Comparison of ENCODE assay signal across 1 cellular context in the genomic region with DNA sequence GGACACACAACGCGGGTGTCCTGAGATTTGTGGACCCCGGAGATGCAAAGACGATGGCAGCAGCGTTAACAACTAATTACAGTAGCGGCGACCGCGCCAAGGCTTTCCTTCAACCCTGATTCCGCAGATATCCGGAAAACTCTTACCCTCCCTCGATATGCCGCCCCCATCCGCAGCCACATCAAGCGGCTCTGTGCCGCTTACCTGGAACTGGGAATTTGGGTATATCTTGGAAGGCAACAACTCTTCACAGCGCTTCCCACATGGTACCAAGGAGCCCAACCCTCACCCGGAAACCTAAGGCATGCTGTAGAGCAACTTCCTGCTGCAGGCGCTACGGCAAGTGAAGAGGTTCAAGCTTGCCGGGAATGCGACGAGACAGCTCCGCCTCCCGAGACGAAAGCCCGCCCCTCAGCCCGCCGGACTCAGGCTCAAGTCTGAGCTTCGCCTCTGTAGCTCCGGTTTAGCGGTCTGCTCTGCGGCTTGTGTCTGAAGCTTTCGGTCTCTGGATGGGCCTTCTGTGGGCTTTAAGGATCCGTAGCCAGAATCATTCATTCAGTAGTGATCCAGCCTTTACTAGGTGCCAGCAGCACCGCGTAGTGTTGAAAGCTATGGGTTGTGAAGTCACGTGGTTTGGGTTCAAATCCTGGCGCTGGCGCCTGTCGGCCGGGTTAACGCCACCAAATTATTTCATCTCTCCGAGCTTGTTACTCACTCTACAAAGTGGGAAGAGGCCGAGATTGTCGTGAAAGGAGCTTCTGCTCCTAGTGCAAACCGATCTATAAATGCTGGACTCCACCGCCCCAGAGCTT.
TF ChIP-seq lines count a peak whose summit lies in the region.

A gene with protein sequence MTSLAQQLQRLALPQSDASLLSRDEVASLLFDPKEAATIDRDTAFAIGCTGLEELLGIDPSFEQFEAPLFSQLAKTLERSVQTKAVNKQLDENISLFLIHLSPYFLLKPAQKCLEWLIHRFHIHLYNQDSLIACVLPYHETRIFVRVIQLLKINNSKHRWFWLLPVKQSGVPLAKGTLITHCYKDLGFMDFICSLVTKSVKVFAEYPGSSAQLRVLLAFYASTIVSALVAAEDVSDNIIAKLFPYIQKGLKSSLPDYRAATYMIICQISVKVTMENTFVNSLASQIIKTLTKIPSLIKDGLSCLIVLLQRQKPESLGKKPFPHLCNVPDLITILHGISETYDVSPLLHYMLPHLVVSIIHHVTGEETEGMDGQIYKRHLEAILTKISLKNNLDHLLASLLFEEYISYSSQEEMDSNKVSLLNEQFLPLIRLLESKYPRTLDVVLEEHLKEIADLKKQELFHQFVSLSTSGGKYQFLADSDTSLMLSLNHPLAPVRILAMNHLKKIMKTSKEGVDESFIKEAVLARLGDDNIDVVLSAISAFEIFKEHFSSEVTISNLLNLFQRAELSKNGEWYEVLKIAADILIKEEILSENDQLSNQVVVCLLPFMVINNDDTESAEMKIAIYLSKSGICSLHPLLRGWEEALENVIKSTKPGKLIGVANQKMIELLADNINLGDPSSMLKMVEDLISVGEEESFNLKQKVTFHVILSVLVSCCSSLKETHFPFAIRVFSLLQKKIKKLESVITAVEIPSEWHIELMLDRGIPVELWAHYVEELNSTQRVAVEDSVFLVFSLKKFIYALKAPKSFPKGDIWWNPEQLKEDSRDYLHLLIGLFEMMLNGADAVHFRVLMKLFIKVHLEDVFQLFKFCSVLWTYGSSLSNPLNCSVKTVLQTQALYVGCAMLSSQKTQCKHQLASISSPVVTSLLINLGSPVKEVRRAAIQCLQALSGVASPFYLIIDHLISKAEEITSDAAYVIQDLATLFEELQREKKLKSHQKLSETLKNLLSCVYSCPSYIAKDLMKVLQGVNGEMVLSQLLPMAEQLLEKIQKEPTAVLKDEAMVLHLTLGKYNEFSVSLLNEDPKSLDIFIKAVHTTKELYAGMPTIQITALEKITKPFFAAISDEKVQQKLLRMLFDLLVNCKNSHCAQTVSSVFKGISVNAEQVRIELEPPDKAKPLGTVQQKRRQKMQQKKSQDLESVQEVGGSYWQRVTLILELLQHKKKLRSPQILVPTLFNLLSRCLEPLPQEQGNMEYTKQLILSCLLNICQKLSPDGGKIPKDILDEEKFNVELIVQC (N-terminal part only) (minus strand): TSS at position 299 of the 812 bp plus-strand sequence. CDS start 421 bp downstream, outside the sequence.

TF ChIP-seq in HepG2, 621 proteins besides CTCF, POLR2A, EP300 and RAD21 (continued from another document and continues in another):
- TF ChIP-seq, protein P1, sequence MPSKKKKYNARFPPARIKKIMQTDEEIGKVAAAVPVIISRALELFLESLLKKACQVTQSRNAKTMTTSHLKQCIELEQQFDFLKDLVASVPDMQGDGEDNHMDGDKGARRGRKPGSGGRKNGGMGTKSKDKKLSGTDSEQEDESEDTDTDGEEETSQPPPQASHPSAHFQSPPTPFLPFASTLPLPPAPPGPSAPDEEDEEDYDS (CRISPR knock-in tag; IDR thresholded peaks at IDR 0.05): peak; percentile 75
- TF ChIP-seq KAT8 (CRISPR knock-in tag; IDR thresholded peaks at IDR 0.05): peak; percentile 98
- TF ChIP-seq AKAP8 (CRISPR knock-in tag; IDR thresholded peaks at IDR 0.05): no peak
- TF ChIP-seq, protein P2, sequence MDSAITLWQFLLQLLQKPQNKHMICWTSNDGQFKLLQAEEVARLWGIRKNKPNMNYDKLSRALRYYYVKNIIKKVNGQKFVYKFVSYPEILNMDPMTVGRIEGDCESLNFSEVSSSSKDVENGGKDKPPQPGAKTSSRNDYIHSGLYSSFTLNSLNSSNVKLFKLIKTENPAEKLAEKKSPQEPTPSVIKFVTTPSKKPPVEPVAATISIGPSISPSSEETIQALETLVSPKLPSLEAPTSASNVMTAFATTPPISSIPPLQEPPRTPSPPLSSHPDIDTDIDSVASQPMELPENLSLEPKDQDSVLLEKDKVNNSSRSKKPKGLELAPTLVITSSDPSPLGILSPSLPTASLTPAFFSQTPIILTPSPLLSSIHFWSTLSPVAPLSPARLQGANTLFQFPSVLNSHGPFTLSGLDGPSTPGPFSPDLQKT (CRISPR knock-in tag; IDR thresholded peaks at IDR 0.05; ENCODE audit: borderline replicate concordance): no peak
- TF ChIP-seq ZNF788 (CRISPR knock-in tag; IDR thresholded peaks at IDR 0.05; ENCODE audit: borderline replicate concordance): peak; percentile 73; the same call in 1 of the 2 replicates
- no peak for TF ChIP-seq JARID2 (CRISPR knock-in tag; IDR thresholded peaks at IDR 0.05; ENCODE audit: insufficient replicate concordance)
- TF ChIP-seq ZSCAN25 (CRISPR knock-in tag; IDR thresholded peaks at IDR 0.05): peak; percentile 47; the same call in 1 of the 2 replicates
- 0 out of 2 replicates have a peak, but pooled peaks have one; percentile 27 for TF ChIP-seq SIX4 (CRISPR knock-in tag; IDR thresholded peaks at IDR 0.05)
- TF ChIP-seq ZNF136 (CRISPR knock-in tag; IDR thresholded peaks at IDR 0.05; ENCODE audit: low read depth): 0 out of 2 replicates have a peak, but pooled peaks have one; percentile 65
- TF ChIP-seq TBX2 (CRISPR knock-in tag; IDR thresholded peaks at IDR 0.05; ENCODE audit: borderline replicate concordance): peak; percentile 67
- TF ChIP-seq ZNF816 (CRISPR knock-in tag; IDR thresholded peaks at IDR 0.05; ENCODE audit: borderline replicate concordance): no peak
- TF ChIP-seq MED13 (CRISPR knock-in tag; IDR thresholded peaks at IDR 0.05): 0 out of 2 replicates have a peak, but pooled peaks have one; percentile 41
- TF ChIP-seq, protein P3, sequence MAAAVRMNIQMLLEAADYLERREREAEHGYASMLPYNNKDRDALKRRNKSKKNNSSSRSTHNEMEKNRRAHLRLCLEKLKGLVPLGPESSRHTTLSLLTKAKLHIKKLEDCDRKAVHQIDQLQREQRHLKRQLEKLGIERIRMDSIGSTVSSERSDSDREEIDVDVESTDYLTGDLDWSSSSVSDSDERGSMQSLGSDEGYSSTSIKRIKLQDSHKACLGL (CRISPR knock-in tag; IDR thresholded peaks at IDR 0.05): peak; percentile 95; the same call in 1 of the 2 replicates
- 0 out of 2 replicates have a peak, but pooled peaks have one; percentile 45 for TF ChIP-seq CC2D1A (CRISPR knock-in tag; IDR thresholded peaks at IDR 0.05)
- TF ChIP-seq, protein P4, sequence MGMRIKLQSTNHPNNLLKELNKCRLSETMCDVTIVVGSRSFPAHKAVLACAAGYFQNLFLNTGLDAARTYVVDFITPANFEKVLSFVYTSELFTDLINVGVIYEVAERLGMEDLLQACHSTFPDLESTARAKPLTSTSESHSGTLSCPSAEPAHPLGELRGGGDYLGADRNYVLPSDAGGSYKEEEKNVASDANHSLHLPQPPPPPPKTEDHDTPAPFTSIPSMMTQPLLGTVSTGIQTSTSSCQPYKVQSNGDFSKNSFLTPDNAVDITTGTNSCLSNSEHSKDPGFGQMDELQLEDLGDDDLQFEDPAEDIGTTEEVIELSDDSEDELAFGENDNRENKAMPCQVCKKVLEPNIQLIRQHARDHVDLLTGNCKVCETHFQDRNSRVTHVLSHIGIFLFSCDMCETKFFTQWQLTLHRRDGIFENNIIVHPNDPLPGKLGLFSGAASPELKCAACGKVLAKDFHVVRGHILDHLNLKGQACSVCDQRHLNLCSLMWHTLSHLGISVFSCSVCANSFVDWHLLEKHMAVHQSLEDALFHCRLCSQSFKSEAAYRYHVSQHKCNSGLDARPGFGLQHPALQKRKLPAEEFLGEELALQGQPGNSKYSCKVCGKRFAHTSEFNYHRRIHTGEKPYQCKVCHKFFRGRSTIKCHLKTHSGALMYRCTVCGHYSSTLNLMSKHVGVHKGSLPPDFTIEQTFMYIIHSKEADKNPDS (CRISPR knock-in tag; IDR thresholded peaks at IDR 0.05): 0 out of 2 replicates have a peak, but pooled peaks have one; percentile 22
- TF ChIP-seq, protein P5, sequence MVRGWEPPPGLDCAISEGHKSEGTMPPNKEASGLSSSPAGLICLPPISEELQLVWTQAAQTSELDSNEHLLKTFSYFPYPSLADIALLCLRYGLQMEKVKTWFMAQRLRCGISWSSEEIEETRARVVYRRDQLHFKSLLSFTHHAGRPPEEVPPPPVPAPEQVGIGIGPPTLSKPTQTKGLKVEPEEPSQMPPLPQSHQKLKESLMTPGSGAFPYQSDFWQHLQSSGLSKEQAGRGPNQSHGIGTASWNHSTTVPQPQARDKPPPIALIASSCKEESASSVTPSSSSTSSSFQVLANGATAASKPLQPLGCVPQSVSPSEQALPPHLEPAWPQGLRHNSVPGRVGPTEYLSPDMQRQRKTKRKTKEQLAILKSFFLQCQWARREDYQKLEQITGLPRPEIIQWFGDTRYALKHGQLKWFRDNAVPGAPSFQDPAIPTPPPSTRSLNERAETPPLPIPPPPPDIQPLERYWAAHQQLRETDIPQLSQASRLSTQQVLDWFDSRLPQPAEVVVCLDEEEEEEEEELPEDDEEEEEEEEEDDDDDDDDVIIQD (CRISPR knock-in tag; IDR thresholded peaks at IDR 0.05; ENCODE audit: low read depth): peak; percentile 61; the same call in 1 of the 2 replicates
- TF ChIP-seq GLI4 (CRISPR knock-in tag; IDR thresholded peaks at IDR 0.05; ENCODE audit: borderline replicate concordance): peak; percentile 28; the same call in 1 of the 2 replicates
- peak; percentile 94 for TF ChIP-seq SP4 (CRISPR knock-in tag; IDR thresholded peaks at IDR 0.05)
- peak; percentile 12; the same call in 1 of the 2 replicates for TF ChIP-seq ZNF205 (CRISPR knock-in tag; IDR thresholded peaks at IDR 0.05)
- peak; percentile 3; the same call in 1 of the 2 replicates for TF ChIP-seq BHLHE40 (IDR thresholded peaks at IDR 0.05; ENCODE audit: low read length)
- TF ChIP-seq MIER3 (CRISPR knock-in tag; IDR thresholded peaks at IDR 0.05; ENCODE audit: borderline replicate concordance): peak; percentile 89
- TF ChIP-seq, protein P6, sequence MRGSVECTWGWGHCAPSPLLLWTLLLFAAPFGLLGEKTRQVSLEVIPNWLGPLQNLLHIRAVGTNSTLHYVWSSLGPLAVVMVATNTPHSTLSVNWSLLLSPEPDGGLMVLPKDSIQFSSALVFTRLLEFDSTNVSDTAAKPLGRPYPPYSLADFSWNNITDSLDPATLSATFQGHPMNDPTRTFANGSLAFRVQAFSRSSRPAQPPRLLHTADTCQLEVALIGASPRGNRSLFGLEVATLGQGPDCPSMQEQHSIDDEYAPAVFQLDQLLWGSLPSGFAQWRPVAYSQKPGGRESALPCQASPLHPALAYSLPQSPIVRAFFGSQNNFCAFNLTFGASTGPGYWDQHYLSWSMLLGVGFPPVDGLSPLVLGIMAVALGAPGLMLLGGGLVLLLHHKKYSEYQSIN (CRISPR knock-in tag; IDR thresholded peaks at IDR 0.05; ENCODE audit: borderline replicate concordance): no peak
- peak; percentile 95 for TF ChIP-seq SIN3A (IDR thresholded peaks at IDR 0.05; ENCODE audit: borderline replicate concordance, low read depth, low read length)
- peak; percentile 94 for TF ChIP-seq SMAD3 (CRISPR knock-in tag; IDR thresholded peaks at IDR 0.05)
- 0 out of 2 replicates have a peak, but pooled peaks have one; percentile 50 for TF ChIP-seq NRL (CRISPR knock-in tag; IDR thresholded peaks at IDR 0.05; ENCODE audit: borderline replicate concordance)
- TF ChIP-seq, protein P7, sequence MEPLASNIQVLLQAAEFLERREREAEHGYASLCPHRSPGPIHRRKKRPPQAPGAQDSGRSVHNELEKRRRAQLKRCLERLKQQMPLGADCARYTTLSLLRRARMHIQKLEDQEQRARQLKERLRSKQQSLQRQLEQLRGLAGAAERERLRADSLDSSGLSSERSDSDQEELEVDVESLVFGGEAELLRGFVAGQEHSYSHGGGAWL (CRISPR knock-in tag; IDR thresholded peaks at IDR 0.05): peak; percentile 85
- TF ChIP-seq KLF12 (CRISPR knock-in tag; IDR thresholded peaks at IDR 0.05; ENCODE audit: borderline replicate concordance): 0 out of 2 replicates have a peak, but pooled peaks have one; percentile 39
- TF ChIP-seq, protein P8, sequence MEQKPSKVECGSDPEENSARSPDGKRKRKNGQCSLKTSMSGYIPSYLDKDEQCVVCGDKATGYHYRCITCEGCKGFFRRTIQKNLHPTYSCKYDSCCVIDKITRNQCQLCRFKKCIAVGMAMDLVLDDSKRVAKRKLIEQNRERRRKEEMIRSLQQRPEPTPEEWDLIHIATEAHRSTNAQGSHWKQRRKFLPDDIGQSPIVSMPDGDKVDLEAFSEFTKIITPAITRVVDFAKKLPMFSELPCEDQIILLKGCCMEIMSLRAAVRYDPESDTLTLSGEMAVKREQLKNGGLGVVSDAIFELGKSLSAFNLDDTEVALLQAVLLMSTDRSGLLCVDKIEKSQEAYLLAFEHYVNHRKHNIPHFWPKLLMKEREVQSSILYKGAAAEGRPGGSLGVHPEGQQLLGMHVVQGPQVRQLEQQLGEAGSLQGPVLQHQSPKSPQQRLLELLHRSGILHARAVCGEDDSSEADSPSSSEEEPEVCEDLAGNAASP (CRISPR knock-in tag; IDR thresholded peaks at IDR 0.05; ENCODE audit: borderline replicate concordance): peak; percentile 58; the same call in 1 of the 2 replicates
- TF ChIP-seq XRCC5 (optimal IDR thresholded peaks at IDR 0.05; ENCODE audit: low read length): peak; percentile 52
- peak; percentile 91 for TF ChIP-seq ZNF343 (CRISPR knock-in tag; IDR thresholded peaks at IDR 0.05)
- TF ChIP-seq, protein P9, sequence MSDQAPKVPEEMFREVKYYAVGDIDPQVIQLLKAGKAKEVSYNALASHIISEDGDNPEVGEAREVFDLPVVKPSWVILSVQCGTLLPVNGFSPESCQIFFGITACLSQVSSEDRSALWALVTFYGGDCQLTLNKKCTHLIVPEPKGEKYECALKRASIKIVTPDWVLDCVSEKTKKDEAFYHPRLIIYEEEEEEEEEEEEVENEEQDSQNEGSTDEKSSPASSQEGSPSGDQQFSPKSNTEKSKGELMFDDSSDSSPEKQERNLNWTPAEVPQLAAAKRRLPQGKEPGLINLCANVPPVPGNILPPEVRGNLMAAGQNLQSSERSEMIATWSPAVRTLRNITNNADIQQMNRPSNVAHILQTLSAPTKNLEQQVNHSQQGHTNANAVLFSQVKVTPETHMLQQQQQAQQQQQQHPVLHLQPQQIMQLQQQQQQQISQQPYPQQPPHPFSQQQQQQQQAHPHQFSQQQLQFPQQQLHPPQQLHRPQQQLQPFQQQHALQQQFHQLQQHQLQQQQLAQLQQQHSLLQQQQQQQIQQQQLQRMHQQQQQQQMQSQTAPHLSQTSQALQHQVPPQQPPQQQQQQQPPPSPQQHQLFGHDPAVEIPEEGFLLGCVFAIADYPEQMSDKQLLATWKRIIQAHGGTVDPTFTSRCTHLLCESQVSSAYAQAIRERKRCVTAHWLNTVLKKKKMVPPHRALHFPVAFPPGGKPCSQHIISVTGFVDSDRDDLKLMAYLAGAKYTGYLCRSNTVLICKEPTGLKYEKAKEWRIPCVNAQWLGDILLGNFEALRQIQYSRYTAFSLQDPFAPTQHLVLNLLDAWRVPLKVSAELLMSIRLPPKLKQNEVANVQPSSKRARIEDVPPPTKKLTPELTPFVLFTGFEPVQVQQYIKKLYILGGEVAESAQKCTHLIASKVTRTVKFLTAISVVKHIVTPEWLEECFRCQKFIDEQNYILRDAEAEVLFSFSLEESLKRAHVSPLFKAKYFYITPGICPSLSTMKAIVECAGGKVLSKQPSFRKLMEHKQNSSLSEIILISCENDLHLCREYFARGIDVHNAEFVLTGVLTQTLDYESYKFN (CRISPR knock-in tag; conservative IDR thresholded peaks at IDR 0.05): peak; percentile 51; the same call in 1 of the 2 replicates
- TF ChIP-seq YEATS4 (CRISPR knock-in tag; IDR thresholded peaks at IDR 0.05; ENCODE audit: borderline replicate concordance): peak; percentile 90
- peak; percentile 65 for TF ChIP-seq CEBPG (CRISPR knock-in tag; IDR thresholded peaks at IDR 0.05)
- peak; percentile 82; the same call in 1 of the 2 replicates for TF ChIP-seq ZNF709 (CRISPR knock-in tag; IDR thresholded peaks at IDR 0.05)
- TF ChIP-seq MAFK (conservative IDR thresholded peaks at IDR 0.05 in 1 of 2, IDR thresholded peaks at IDR 0.05 in 1 of 2; ENCODE audit: low read length in 2 of 2): peak in 1 of 2 experiments; percentile 56; a peak in 2 of 4 replicates
- 0 out of 2 replicates have a peak, but pooled peaks have one; percentile 29 for TF ChIP-seq ZNF567 (CRISPR knock-in tag; IDR thresholded peaks at IDR 0.05; ENCODE audit: borderline replicate concordance)
